In genomic region chr19:2041436-2041685, GRCh38 we compare ENCODE assay signal across 8 cellular contexts. TPM values are rescaled to one million over a fixed set of nuclear protein-coding genes. Genes with fewer than 3 reads are reported as not detected.
DNase-seq lines count a peak whose midpoint lies in the region; ATAC-seq and TF ChIP-seq lines count a peak whose summit lies in the region.

No MANE protein-coding gene starts in this region.

- peak overlapping the region; percentile 77 to 100 (median 90) for H3K27ac ChIP-seq in heart right ventricle
- peak overlapping the region; percentile 98 for H3K27ac ChIP-seq in caudate nucleus (ENCODE audit: low read depth, low read length)
- peak overlapping the region; percentile 97 for H3K27ac ChIP-seq in naive thymus-derived CD4-positive, alpha-beta T cell (ENCODE audit: low read depth, low read length)
- H3K27ac ChIP-seq in GM23248: no peak overlapping the region

- no peak overlapping the region for H2AFZ ChIP-seq in GM23248

- H3K4me3 Mint-ChIP-seq in naive thymus-derived CD4-positive, alpha-beta T cell: peak overlapping the region in 8 of 10 donors; percentile 25 to 76 (median 58)

- peaks cover 0 to 2% (median 0%) of the 10 kb centered on the region in 11 donors for H3K9me3 ChIP-seq in heart right ventricle
- H3K9me3 ChIP-seq in naive thymus-derived CD4-positive, alpha-beta T cell (ENCODE audit: control insufficient read depth in 2 of 3, low read length in 3 of 3): no peaks in the 10 kb centered on the region
- H3K9me3 ChIP-seq in GM23248 (ENCODE audit: low read depth): no peaks in the 10 kb centered on the region

- in situ Hi-C loops in GM23248 (cut with MboI): no loop called here

- peaks cover 0 to 11% (median 0%) of the 10 kb centered on the region in 5 donors for H3K36me3 Mint-ChIP-seq in naive thymus-derived CD4-positive, alpha-beta T cell

- no peaks in the 10 kb centered on the region for H3K9me3 Mint-ChIP-seq in naive thymus-derived CD4-positive, alpha-beta T cell

- no peaks in the 10 kb centered on the region; the same call in 1 of the 2 replicates for H4K20me1 ChIP-seq in GM23248 (ENCODE audit: insufficient read depth)

- no peak overlapping the region for H3K9ac ChIP-seq in GM23248

- H3K27me3 Mint-ChIP-seq in naive thymus-derived CD4-positive, alpha-beta T cell: no peaks in the 10 kb centered on the region

- ATAC-seq in heart right ventricle: no peak
- no peak for ATAC-seq in naive thymus-derived CD4-positive, alpha-beta T cell
- ATAC-seq in HG03280 (IDR thresholded peaks at IDR 0.05; ENCODE audit: unreplicated experiment): no peak
- no peak for ATAC-seq in HG03175 (IDR thresholded peaks at IDR 0.05; ENCODE audit: unreplicated experiment)

- 73 to 74% methylated on average over 6 of the region's 6 CpGs for WGBS in heart right ventricle, 2 donors
- WGBS in GM23248 (ENCODE audit: low coverage in 1 of 2, low lambda C conversion rate in 2 of 2, missing lambda C conversion rate in 2 of 2), 2 experiments: 94 to 98% methylated on average over 6 of the region's 6 CpGs

- H3K36me3 ChIP-seq in heart right ventricle (peaks cover 0 to 85% (median 40%) of the 10 kb centered on the region in 9 donors), GM23248 (ENCODE audit: low read depth) (peaks cover 16% of the 10 kb centered on the region; the same call in 1 of the 2 replicates)
- H3K36me3 ChIP-seq in naive thymus-derived CD4-positive, alpha-beta T cell (ENCODE audit: control insufficient read depth in 2 of 3, insufficient read depth in 3 of 3, low read length in 3 of 3): peaks cover 0 to 77% (median 30%) of the 10 kb centered on the region in 3 experiments

- intact Hi-C loops in heart right ventricle (cut with DNase I): no loop called here
- intact Hi-C loops in cardiac septum (cut with DNase I): no loop called here
- intact Hi-C loops in naive thymus-derived CD4-positive, alpha-beta T cell (cut with micrococcal nuclease): no loop called here

- POLR2A ChIA-PET in naive thymus-derived CD4-positive, alpha-beta T cell (lab: Charles Lee): interaction anchor here (0.7 to 6.5 kb wide), 8 partner anchors 8 to 54 kb away, joined by 3 to 42 read pairs (median 16); partner anchors contain the start of gene MKNK2

- no peak for TF ChIP-seq CTCF in heart right ventricle (IDR thresholded peaks at IDR 0.05)

- H3K27me3 ChIP-seq in heart right ventricle (no peaks in the 10 kb centered on the region), GM23248 (replicated peaks; ENCODE audit: insufficient read depth) (no peaks in the 10 kb centered on the region)
- H3K27me3 ChIP-seq in naive thymus-derived CD4-positive, alpha-beta T cell (ENCODE audit: control insufficient read depth in 2 of 2, insufficient read depth in 2 of 2, low read length in 2 of 2): no peaks in the 10 kb centered on the region

- H3K4me1 ChIP-seq in heart right ventricle (peaks cover 57 to 74% (median 69%) of the 10 kb centered on the region in 9 donors), GM23248 (ENCODE audit: insufficient read depth) (no peaks in the 10 kb centered on the region)
- peaks cover 22 to 45% of the 10 kb centered on the region in 2 donors for H3K4me1 ChIP-seq in naive thymus-derived CD4-positive, alpha-beta T cell (ENCODE audit: control insufficient read depth in 2 of 2, insufficient read depth in 2 of 2, low read length in 2 of 2)

- no peaks in the 10 kb centered on the region for H3K9me2 ChIP-seq in GM23248 (ENCODE audit: insufficient read depth)

- H3K79me2 ChIP-seq in GM23248 (ENCODE audit: insufficient read depth): 0 out of 2 replicates have a peak, but pooled peaks cover 15% of the 10 kb centered on the region

- H3K4me2 ChIP-seq in GM23248 (ENCODE audit: unreplicated experiment): no peak overlapping the region

- H3F3A ChIP-seq in GM23248 (ENCODE audit: insufficient read depth): peaks cover 7% of the 10 kb centered on the region

- CTCF ChIA-PET in naive thymus-derived CD4-positive, alpha-beta T cell (lab: Charles Lee): no interaction called here

- H3K27ac Mint-ChIP-seq in naive thymus-derived CD4-positive, alpha-beta T cell: peak overlapping the region; percentile 69 to 96 (median 89)

- DNase-seq in heart right ventricle: peak in 1 of 2 donors; percentile 23
- no peak for DNase-seq in cardiac septum (ENCODE audit: low spot score)
- DNase-seq in caudate nucleus (lab: John Stamatoyannopoulos, UW): no peak
- DNase-seq in naive thymus-derived CD4-positive, alpha-beta T cell: no peak
- no peak for DNase-seq in DMS53 (lab: John Stamatoyannopoulos, UW)
- no peak for DNase-seq in GM23248

- H3K4me1 Mint-ChIP-seq in naive thymus-derived CD4-positive, alpha-beta T cell: peaks cover 4 to 32% (median 23%) of the 10 kb centered on the region in 7 donors

- H3K4me3 ChIP-seq in heart right ventricle (peak overlapping the region in 7 of 10 donors; percentile 28 to 53 (median 41)), GM23248 (no peak overlapping the region)
- H3K4me3 ChIP-seq in naive thymus-derived CD4-positive, alpha-beta T cell (ENCODE audit: low read length): peak overlapping the region; percentile 66

RNA-seq across cellular contexts. Expression of gene MKNK2, which starts 9.7 kb away (rescaled TPM):
- total RNA-seq in heart right ventricle: 100 to 1,000 TPM; 107 to 260 (median 144) TPM
- 100 to 1,000 TPM; 144 to 189 TPM for polyA plus RNA-seq in heart right ventricle
- total RNA-seq in cardiac septum: 122 TPM
- 100 to 1,000 TPM; 190 to 347 (median 238) TPM for total RNA-seq in naive thymus-derived CD4-positive, alpha-beta T cell
- polyA plus RNA-seq in naive thymus-derived CD4-positive, alpha-beta T cell: 10 to 100 TPM; 28.8 to 52.9 TPM
- total RNA-seq in GM23248 (2014; rRNA removed; shearing (Covaris generic)): 78.6 and 83.2 TPM in 2 replicates
- polyA plus RNA-seq in GM23248 (2016; fragmentation: Nextera tagmentation; extraction: Ambion mirVana): 28.9 and 37.6 TPM in 2 replicates

RNA-seq across cellular contexts. Expression of gene BTBD2, which starts 25.8 kb away (rescaled TPM):
- 10 to 100 TPM; 45.1 to 70.4 (median 56.6) TPM for total RNA-seq in heart right ventricle
- 10 to 100 TPM; 42.8 to 55.2 TPM for polyA plus RNA-seq in heart right ventricle
- 60.5 TPM for total RNA-seq in cardiac septum
- 10 to 100 TPM; 53.0 to 70.8 (median 67.5) TPM for total RNA-seq in naive thymus-derived CD4-positive, alpha-beta T cell
- polyA plus RNA-seq in naive thymus-derived CD4-positive, alpha-beta T cell: 1 to 10 TPM; 5.2 to 6.5 TPM
- 69.5 and 72.0 TPM in 2 replicates for total RNA-seq in GM23248 (2014; rRNA removed; shearing (Covaris generic))
- 6.8 and 9.0 TPM in 2 replicates for polyA plus RNA-seq in GM23248 (2016; fragmentation: Nextera tagmentation; extraction: Ambion mirVana)

RNA-seq across cellular contexts. Expression of gene MOB3A, which starts 54.8 kb away (rescaled TPM):
- 10 to 100 TPM; 10.0 to 30.5 (median 16.2) TPM for total RNA-seq in heart right ventricle
- 10 to 100 TPM in 1 of 2 donors, 1 to 10 TPM in 1; 8.9 to 12.8 TPM for polyA plus RNA-seq in heart right ventricle
- total RNA-seq in cardiac septum: 17.0 TPM
- total RNA-seq in naive thymus-derived CD4-positive, alpha-beta T cell: 100 to 1,000 TPM in 4 of 5 experiments, 10 to 100 TPM in 1; 93.2 to 269 (median 117) TPM
- 100 to 1,000 TPM in 1 of 2 donors, 10 to 100 TPM in 1; 49.5 to 114 TPM for polyA plus RNA-seq in naive thymus-derived CD4-positive, alpha-beta T cell
- total RNA-seq in GM23248 (2014; rRNA removed; shearing (Covaris generic)): 38.7 and 53.1 TPM in 2 replicates
- 53.7 and 57.0 TPM in 2 replicates for polyA plus RNA-seq in GM23248 (2016; fragmentation: Nextera tagmentation; extraction: Ambion mirVana)

RNA-seq across cellular contexts. Expression of gene IZUMO4, which starts 55.4 kb away (rescaled TPM):
- total RNA-seq in heart right ventricle (1 to 10 TPM; 1.2 to 6.5 (median 2.2) TPM), cardiac septum (4.3 TPM)
- polyA plus RNA-seq in heart right ventricle (10 to 100 TPM in 1 of 2 donors, 1 to 10 TPM in 1; 8.6 to 13.1 TPM), GM23248 (2016; fragmentation: Nextera tagmentation; extraction: Ambion mirVana) (0.89 and 1.5 TPM in 2 replicates)
- total RNA-seq in naive thymus-derived CD4-positive, alpha-beta T cell: 10 to 100 TPM; 12.2 to 26.8 (median 15.7) TPM
- polyA plus RNA-seq in naive thymus-derived CD4-positive, alpha-beta T cell: 1 to 10 TPM in 1 of 2 donors, under 1 TPM in 1; 0.73 to 1.9 TPM
- total RNA-seq in GM23248 (2014; rRNA removed; shearing (Covaris generic)): 1.6 and 2.3 TPM in 2 replicates
